13 cellular contexts compared by ENCODE assay signal in the genomic region with DNA sequence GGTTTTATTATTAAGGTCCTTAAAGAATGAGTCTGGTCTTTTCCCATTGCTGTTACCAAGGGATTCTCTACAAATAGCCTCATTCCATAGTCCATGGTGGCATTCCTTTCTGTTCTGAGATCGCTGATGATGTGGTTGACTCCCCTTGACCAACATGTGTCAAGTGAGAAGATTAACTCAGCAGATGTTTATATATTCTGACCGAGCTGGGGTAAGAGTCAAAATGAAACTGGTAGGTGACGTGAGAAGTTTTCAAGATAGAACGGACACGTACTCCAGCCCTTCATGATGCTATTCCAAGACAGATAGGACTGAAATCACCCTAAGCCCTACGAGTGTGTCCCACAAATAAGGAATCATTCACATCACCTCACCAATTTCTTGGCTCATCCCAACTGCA.
DNase-seq lines count a peak whose midpoint lies in the region; ATAC-seq and TF ChIP-seq lines count a peak whose summit lies in the region.
"Had no signal": no experiment of that assay in that cellular context is flagged by ENCODE, and none has a peak within 500 bp of the region (broad histone marks: within the 10 kb centered on the region; RNA-seq: fewer than 3 reads in every experiment).

No MANE protein-coding gene starts in this region.

- no peak overlapping the region for H3K4me3 Mint-ChIP-seq in WTC11
- H3K4me3 Mint-ChIP-seq: activated B cell treated with CpG ODN at 0.5 μM for 24 hours; CD8-positive, alpha-beta memory T cell; dendritic cell treated with granulocyte-macrophage colony-stimulating factor and Interleukin-4, amounts not matched to agents 40 ng/mL and 50 ng/mL, for 4 days had no signal

- peaks cover 15% of the 10 kb centered on the region for H3K4me1 Mint-ChIP-seq in WTC11
- H3K4me1 Mint-ChIP-seq: activated B cell treated with CpG ODN at 0.5 μM for 24 hours had no signal

- no peak overlapping the region for H2AFZ ChIP-seq in OCI-LY3 (ENCODE audit: low read depth, low read length)

- POLR2A ChIA-PET in WTC11 (lab: Charles Lee), result no interaction called here

- no peak overlapping the region for H3K9ac ChIP-seq in OCI-LY3 (ENCODE audit: low read length)

- H3K4me3 ChIP-seq in OCI-LY3 (ENCODE audit: low read length), result no peak overlapping the region
- H3K4me3 ChIP-seq: tibial nerve had no signal

- no peak for TF ChIP-seq CTCF in OCI-LY3 (IDR thresholded peaks at IDR 0.05; ENCODE audit: low read depth, low read length)
- TF ChIP-seq CTCF in WTC11 (IDR thresholded peaks at IDR 0.05), result no peak

- H3K27ac ChIP-seq in OCI-LY3 (ENCODE audit: low read length), result no peak overlapping the region
- H3K27ac ChIP-seq: tibial nerve had no signal

- no peaks in the 10 kb centered on the region for H3K36me3 ChIP-seq in OCI-LY3 (replicated peaks; ENCODE audit: low read depth, low read length)
- H3K36me3 ChIP-seq: tibial nerve had no signal

- H3K27ac Mint-ChIP-seq in WTC11, result no peak overlapping the region
- H3K27ac Mint-ChIP-seq: activated B cell treated with CpG ODN at 0.5 μM for 24 hours; CD8-positive, alpha-beta memory T cell; dendritic cell treated with granulocyte-macrophage colony-stimulating factor and Interleukin-4, amounts not matched to agents 40 ng/mL and 50 ng/mL, for 4 days had no signal

- H3K4me1 ChIP-seq in OCI-LY3 (ENCODE audit: low read length), result peaks cover 7% of the 10 kb centered on the region
- H3K4me1 ChIP-seq: tibial nerve had no signal

- no peaks in the 10 kb centered on the region for H3K36me3 Mint-ChIP-seq in WTC11
- H3K36me3 Mint-ChIP-seq: CD8-positive, alpha-beta memory T cell had no signal

- H3K9me3 ChIP-seq in OCI-LY3 (ENCODE audit: insufficient read depth, low read length), result no peaks in the 10 kb centered on the region
- H3K9me3 ChIP-seq: tibial nerve had no signal

- H3K27me3 ChIP-seq in OCI-LY3 (ENCODE audit: low read depth, low read length), result peaks cover 58% of the 10 kb centered on the region
- H3K27me3 ChIP-seq: tibial nerve had no signal

- CTCF ChIA-PET in WTC11 (lab: Charles Lee), result interaction anchor here (0.8 to 1.3 kb wide), 2 partner anchors 21 to 22 kb away, joined by 3 to 4 read pairs; no protein-coding TSS in a partner anchor

- no peak for DNase-seq in SHP77 treated with DMSO at 0.1 percent for 48 hours (lab: John Stamatoyannopoulos, UW)
- no peak for DNase-seq in WTC11 (ENCODE audit: low spot score)
- DNase-seq in DMS114 treated with DMSO at 0.1 percent for 48 hours (lab: John Stamatoyannopoulos, UW; ENCODE audit: unreplicated experiment), result no peak
- DNase-seq in activated gamma-delta T cell treated with Interleukin-2 at 50 U/mL for 16 hours, result no peak
- DNase-seq: activated B cell treated with CpG ODN at 0.5 μM for 24 hours; CD8-positive, alpha-beta memory T cell had no signal

- ATAC-seq in GM18520 (IDR thresholded peaks at IDR 0.05; ENCODE audit: unreplicated experiment) (peak; percentile 96), GM21381 (IDR thresholded peaks at IDR 0.05; ENCODE audit: unreplicated experiment) (peak; percentile 98), HG02981 (IDR thresholded peaks at IDR 0.05; ENCODE audit: unreplicated experiment) (peak; percentile 94), WTC11 (no peak)
- ATAC-seq: Right ventricle myocardium inferior had no signal

- no peaks in the 10 kb centered on the region for H3K27me3 Mint-ChIP-seq in WTC11 (ENCODE audit: low read depth)
- H3K27me3 Mint-ChIP-seq: activated B cell treated with CpG ODN at 0.5 μM for 24 hours; dendritic cell treated with granulocyte-macrophage colony-stimulating factor and Interleukin-4, amounts not matched to agents 40 ng/mL and 50 ng/mL, for 4 days had no signal

- no peaks in the 10 kb centered on the region for H3K9me3 Mint-ChIP-seq in WTC11
- H3K9me3 Mint-ChIP-seq: activated B cell treated with CpG ODN at 0.5 μM for 24 hours; dendritic cell treated with granulocyte-macrophage colony-stimulating factor and Interleukin-4, amounts not matched to agents 40 ng/mL and 50 ng/mL, for 4 days had no signal

- no peaks in the 10 kb centered on the region for H3K79me2 ChIP-seq in OCI-LY3 (ENCODE audit: low read length)

- H3K4me2 ChIP-seq in OCI-LY3 (ENCODE audit: low read length), result peak overlapping the region; percentile 45

- no peaks in the 10 kb centered on the region for H4K20me1 ChIP-seq in OCI-LY3 (ENCODE audit: insufficient read depth, low read length)

TF ChIP-seq in WTC11, 78 proteins besides CTCF, POLR2A, EP300 and RAD21:
- TF ChIP-seq, protein P1, sequence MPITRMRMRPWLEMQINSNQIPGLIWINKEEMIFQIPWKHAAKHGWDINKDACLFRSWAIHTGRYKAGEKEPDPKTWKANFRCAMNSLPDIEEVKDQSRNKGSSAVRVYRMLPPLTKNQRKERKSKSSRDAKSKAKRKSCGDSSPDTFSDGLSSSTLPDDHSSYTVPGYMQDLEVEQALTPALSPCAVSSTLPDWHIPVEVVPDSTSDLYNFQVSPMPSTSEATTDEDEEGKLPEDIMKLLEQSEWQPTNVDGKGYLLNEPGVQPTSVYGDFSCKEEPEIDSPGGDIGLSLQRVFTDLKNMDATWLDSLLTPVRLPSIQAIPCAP (CRISPR knock-in tag; IDR thresholded peaks at IDR 0.05), result no peak
- TF ChIP-seq ATF1 (CRISPR knock-in tag; IDR thresholded peaks at IDR 0.05), result no peak
- TF ChIP-seq, protein P2, sequence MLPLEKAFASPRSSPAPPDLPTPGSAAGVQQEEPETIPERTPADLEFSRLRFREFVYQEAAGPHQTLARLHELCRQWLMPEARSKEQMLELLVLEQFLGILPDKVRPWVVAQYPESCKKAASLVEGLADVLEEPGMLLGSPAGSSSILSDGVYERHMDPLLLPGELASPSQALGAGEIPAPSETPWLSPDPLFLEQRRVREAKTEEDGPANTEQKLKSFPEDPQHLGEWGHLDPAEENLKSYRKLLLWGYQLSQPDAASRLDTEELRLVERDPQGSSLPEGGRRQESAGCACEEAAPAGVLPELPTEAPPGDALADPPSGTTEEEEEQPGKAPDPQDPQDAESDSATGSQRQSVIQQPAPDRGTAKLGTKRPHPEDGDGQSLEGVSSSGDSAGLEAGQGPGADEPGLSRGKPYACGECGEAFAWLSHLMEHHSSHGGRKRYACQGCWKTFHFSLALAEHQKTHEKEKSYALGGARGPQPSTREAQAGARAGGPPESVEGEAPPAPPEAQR (CRISPR knock-in tag; IDR thresholded peaks at IDR 0.05), result no peak
